In the genomic region with DNA sequence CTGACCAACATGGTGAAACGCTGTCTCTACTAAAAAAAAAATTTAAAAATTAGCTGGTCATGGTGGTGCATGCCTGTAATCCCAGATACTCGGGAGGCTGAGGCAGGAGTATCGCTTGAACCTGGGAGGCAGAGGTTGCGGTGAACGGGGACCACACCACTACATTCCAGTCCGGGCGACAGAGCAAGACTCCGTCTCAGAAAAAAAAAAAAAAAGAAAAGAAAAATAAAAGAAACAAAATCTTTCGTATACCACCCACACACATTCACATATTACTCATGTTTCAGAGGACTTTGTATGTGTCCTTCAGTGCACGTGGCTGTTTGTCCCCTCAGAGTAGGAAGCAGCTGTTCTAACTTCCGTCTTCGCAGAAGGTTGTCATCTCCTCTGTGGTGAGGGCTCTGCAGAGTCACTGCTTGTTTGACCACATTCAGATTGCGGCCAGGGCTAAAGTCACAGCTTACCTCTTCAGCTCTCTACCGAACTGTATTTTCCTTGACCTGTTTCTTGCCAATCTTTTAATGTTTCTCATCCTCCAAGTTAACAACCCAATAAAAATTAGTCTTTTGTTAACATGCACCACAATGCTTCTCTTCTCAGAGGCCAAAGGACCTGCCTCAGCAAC, we compare ENCODE assay signal across 8 cellular contexts. TPM values are rescaled to one million over a fixed set of nuclear protein-coding genes. Genes with fewer than 3 reads are reported as not detected.
DNase-seq lines count a peak whose midpoint lies in the region; ATAC-seq and TF ChIP-seq lines count a peak whose summit lies in the region.

No MANE protein-coding gene starts in this region.

- H3K9me3 ChIP-seq in CD8-positive, alpha-beta T cell (ENCODE audit: low read length), result no peaks in the 10 kb centered on the region
- no peaks in the 10 kb centered on the region for H3K9me3 ChIP-seq in sigmoid colon

- H3K4me3 ChIP-seq in CD8-positive, alpha-beta T cell (ENCODE audit: low read depth, low read length), result no peak overlapping the region
- H3K4me3 ChIP-seq in sigmoid colon, result no peak overlapping the region

- peak overlapping the region; percentile 44 for H3K4me3 Mint-ChIP-seq in CD8-positive, alpha-beta T cell
- no peak overlapping the region for H3K4me3 Mint-ChIP-seq in activated T-helper 17 cell treated with anti-CD3 and anti-CD28 coated beads, Interleukin-2, amount 50 U/mL, for 72 hours

- CTCF ChIA-PET in CD8-positive, alpha-beta T cell (lab: Charles Lee), result no interaction called here

- H3K9me3 Mint-ChIP-seq in CD8-positive, alpha-beta T cell, result no peaks in the 10 kb centered on the region
- no peaks in the 10 kb centered on the region for H3K9me3 Mint-ChIP-seq in activated T-helper 17 cell treated with anti-CD3 and anti-CD28 coated beads, Interleukin-2, amount 50 U/mL, for 72 hours

- POLR2A ChIA-PET in CD8-positive, alpha-beta T cell (lab: Charles Lee), result interaction anchor here (0.7 to 1.0 kb wide), 2 partner anchors 16 to 856 kb away, joined by 3 read pairs; no protein-coding TSS in a partner anchor

- ATAC-seq in CD8-positive, alpha-beta T cell, result peak; percentile 64
- ATAC-seq in GM19438 (IDR thresholded peaks at IDR 0.05; ENCODE audit: low read depth, unreplicated experiment) (peak; percentile 89), HG03442 (IDR thresholded peaks at IDR 0.05; ENCODE audit: unreplicated experiment) (peak; percentile 91)
- peak; percentile 83 for ATAC-seq in activated T-helper 17 cell treated with anti-CD3 and anti-CD28 coated beads, Interleukin-2, amount 50 U/mL, for 72 hours (replicated peaks)

- no peaks in the 10 kb centered on the region for H3K27me3 ChIP-seq in CD8-positive, alpha-beta T cell (ENCODE audit: insufficient read depth, low read length)
- no peaks in the 10 kb centered on the region for H3K27me3 ChIP-seq in sigmoid colon

- H3K36me3 ChIP-seq in CD8-positive, alpha-beta T cell (ENCODE audit: insufficient read depth, low read length), result no peaks in the 10 kb centered on the region
- H3K36me3 ChIP-seq in sigmoid colon, result no peaks in the 10 kb centered on the region

- peak overlapping the region; percentile 2 for H3K27ac Mint-ChIP-seq in CD8-positive, alpha-beta T cell
- H3K27ac Mint-ChIP-seq in activated T-helper 17 cell treated with anti-CD3 and anti-CD28 coated beads, Interleukin-2, amount 50 U/mL, for 72 hours, result no peak overlapping the region

- 68 to 89% methylated on average over 14 of the region's 14 CpGs for WGBS in sigmoid colon, 2 donors

- no peaks in the 10 kb centered on the region for H3K4me1 ChIP-seq in CD8-positive, alpha-beta T cell (ENCODE audit: insufficient read depth, low read length)
- peaks cover 0 to 17% (median 0%) of the 10 kb centered on the region in 4 donors for H3K4me1 ChIP-seq in sigmoid colon

- H3K27me3 Mint-ChIP-seq in CD8-positive, alpha-beta T cell (ENCODE audit: low read depth), result no peaks in the 10 kb centered on the region
- peaks cover 3% of the 10 kb centered on the region for H3K27me3 Mint-ChIP-seq in activated T-helper 17 cell treated with anti-CD3 and anti-CD28 coated beads, Interleukin-2, amount 50 U/mL, for 72 hours

- H3K4me1 Mint-ChIP-seq in CD8-positive, alpha-beta T cell (ENCODE audit: low read depth), result peaks cover 29% of the 10 kb centered on the region
- no peaks in the 10 kb centered on the region for H3K4me1 Mint-ChIP-seq in activated T-helper 17 cell treated with anti-CD3 and anti-CD28 coated beads, Interleukin-2, amount 50 U/mL, for 72 hours

- TF ChIP-seq CTCF in CD8-positive, alpha-beta T cell (IDR thresholded peaks at IDR 0.05), result no peak
- TF ChIP-seq CTCF in sigmoid colon (IDR thresholded peaks at IDR 0.05), result no peak

- TF ChIP-seq EP300 in sigmoid colon (IDR thresholded peaks at IDR 0.05), result no peak

- intact Hi-C loops in CD8-positive, alpha-beta T cell (cut with DNase I, micrococcal nuclease), result no loop called here
- intact Hi-C loops in sigmoid colon (cut with DNase I), result no loop called here

- no peak overlapping the region for H3K27ac ChIP-seq in CD8-positive, alpha-beta T cell (ENCODE audit: low read depth, low read length)
- H3K27ac ChIP-seq in sigmoid colon, result no peak overlapping the region

- TF ChIP-seq POLR2A in sigmoid colon (IDR thresholded peaks at IDR 0.05), result no peak

- peak in 3 of 7 experiments; percentile 15 to 34 (median 22) for DNase-seq in CD8-positive, alpha-beta T cell
- peak; percentile 8 to 20 for DNase-seq in stimulated activated CD8-positive, alpha-beta memory T cell treated with anti-CD3 and anti-CD28 coated beads, Interleukin-2, amount 100 ng/mL, for 48 hours (ENCODE audit: low read depth in 2 of 2)
- DNase-seq in HuH-7.5 (ENCODE audit: low spot score), result no peak
- DNase-seq in sigmoid colon, result no peak
- DNase-seq in iPS-NIHi7 (ENCODE audit: extremely low spot score), result no peak

- H3K36me3 Mint-ChIP-seq in CD8-positive, alpha-beta T cell, result no peaks in the 10 kb centered on the region
- H3K36me3 Mint-ChIP-seq in activated T-helper 17 cell treated with anti-CD3 and anti-CD28 coated beads, Interleukin-2, amount 50 U/mL, for 72 hours (ENCODE audit: low read depth), result no peaks in the 10 kb centered on the region

RNA-seq across cellular contexts. Expression of gene HIVEP1, which starts 36.6 kb away (rescaled TPM):
- total RNA-seq in CD8-positive, alpha-beta T cell, result 10 to 100 TPM; 72.7 to 79.4 TPM
- 10 to 100 TPM; 29.4 to 75.5 TPM for total RNA-seq in activated T-helper 17 cell treated with anti-CD3 and anti-CD28 coated beads, Interleukin-2, amount 50 U/mL, for 72 hours
- 10 to 100 TPM; 13.2 to 28.5 (median 19.4) TPM for total RNA-seq in sigmoid colon
- 10 to 100 TPM in 1 of 3 donors, 1 to 10 TPM in 2; 4.6 to 10.5 (median 4.8) TPM for polyA plus RNA-seq in sigmoid colon

Comparison
In these comparisons a context has a peak if more than half of its experiments do, and no peak if none do; other contexts are left out.
1. DNase-seq: peak in stimulated activated CD8-positive, alpha-beta memory T cell treated with anti-CD3 and anti-CD28 coated beads, Interleukin-2, amount 100 ng/mL, for 48 hours (2 of 2); none in HuH-7.5 (single experiment), sigmoid colon (single experiment) and iPS-NIHi7 (single experiment).
2. Peak in every context shown above with its lines, with median percentiles within 50 percentile points of each other: ATAC-seq.